Comparison of ENCODE assay signal across 21 cellular contexts in the genomic region with DNA sequence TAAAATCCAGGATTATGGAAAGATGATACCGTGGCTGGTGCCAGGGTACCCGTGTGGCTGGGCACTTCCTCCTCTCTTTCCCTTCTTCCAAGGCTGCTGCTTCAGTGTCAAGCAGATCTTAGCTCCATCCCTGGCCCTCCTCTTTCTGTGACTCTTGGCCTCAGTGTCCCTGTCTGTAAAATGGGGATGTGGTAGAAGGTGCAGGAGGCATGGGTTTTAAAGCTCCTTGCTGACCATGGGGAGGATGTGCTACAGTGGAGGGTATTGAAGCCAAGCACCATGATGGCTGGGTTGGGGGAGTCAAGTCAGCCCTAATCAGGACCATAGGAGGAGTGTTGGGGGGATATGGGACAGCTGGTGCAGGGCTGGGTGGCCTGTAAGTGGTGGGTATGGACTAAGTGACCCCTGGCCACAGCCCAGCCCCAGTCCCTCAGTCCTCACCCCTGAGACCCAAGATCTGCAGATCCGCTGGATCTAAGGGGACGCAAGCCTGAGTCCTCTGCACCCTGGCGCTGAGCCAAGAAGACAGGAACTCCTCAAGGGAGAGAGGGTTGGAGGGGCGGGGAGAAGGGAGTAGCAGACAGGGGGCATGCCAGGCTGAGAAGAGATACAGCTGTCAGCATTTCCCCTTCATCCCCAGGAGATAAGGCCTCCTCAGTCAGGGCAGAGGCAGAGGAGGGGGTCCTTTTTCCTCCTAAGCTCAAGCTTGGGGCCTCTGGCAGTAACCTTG. TPM values are rescaled to one million over a fixed set of nuclear protein-coding genes. Genes with fewer than 3 reads are reported as not detected.
DNase-seq lines count a peak whose midpoint lies in the region; ATAC-seq and TF ChIP-seq lines count a peak whose summit lies in the region.
"Had no signal": no experiment of that assay in that cellular context is flagged by ENCODE, and none has a peak within 500 bp of the region (broad histone marks: within the 10 kb centered on the region; RNA-seq: fewer than 3 reads in every experiment).

No MANE protein-coding gene starts in this region.

- H3K4me1 ChIP-seq in heart left ventricle (peaks cover 0 to 47% (median 21%) of the 10 kb centered on the region in 12 donors), left ventricle myocardium inferior (peaks cover 48% of the 10 kb centered on the region), upper lobe of left lung (peaks cover 15 to 26% (median 21%) of the 10 kb centered on the region in 4 donors)

- no peak for TF ChIP-seq CTCF in heart left ventricle (IDR thresholded peaks at IDR 0.05)
- no peak for TF ChIP-seq CTCF in left ventricle myocardium inferior (IDR thresholded peaks at IDR 0.05; ENCODE audit: borderline replicate concordance)
- TF ChIP-seq CTCF in upper lobe of left lung (IDR thresholded peaks at IDR 0.05): no peak

- peak in 3 of 5 donors; percentile 59 to 78 (median 74) for DNase-seq in heart left ventricle
- no peak for DNase-seq in left cardiac atrium
- peak; percentile 49 for DNase-seq in RPMI8226
- peak; percentile 55 for DNase-seq in left ventricle myocardium inferior
- no peak for DNase-seq in upper lobe of left lung
- DNase-seq in NK-92 treated with Interleukin-12 subunit alpha and Interleukin-12 subunit beta, amount 100 ng/mL, for 24 hours (lab: John Stamatoyannopoulos, UW): no peak
- no peak for DNase-seq in MV-4-11 (lab: John Stamatoyannopoulos, UW)
- no peak for DNase-seq in SKM-1 treated with dmso at 0.1 percent for 144 hours (lab: John Stamatoyannopoulos, UW; ENCODE audit: unreplicated experiment)
- DNase-seq: activated CD4-positive, alpha-beta T cell treated with anti-CD3 and anti-CD28 coated beads, Interleukin-2, amount 50 U/mL, for 48 hours; activated naive CD8-positive, alpha-beta T cell treated with anti-CD3 and anti-CD28 coated beads for 36 hours; cerebellar nuclear complex; dorsolateral prefrontal cortex; naive B cell; NCI-H1417 treated with DMSO at 0.1 percent for 48 hours; NCI-H2107; stimulated activated CD4-positive, alpha-beta T cell treated with anti-CD3 and anti-CD28 coated beads, Interleukin-4, amount 100 ng/mL, for 24 hours; stimulated activated naive B cell treated with anti-CD40 and anti-IgM and Interleukin-4, amounts not matched to agents 10 μg/mL and 1 μg/mL and 100 μg/mL, for 72 hours; testis had no signal

- WGBS in heart left ventricle, 4 donors: 52 to 67% (median 58%) methylated on average over 6 of the region's 6 CpGs
- WGBS in upper lobe of left lung, 2 donors: 53 to 54% methylated on average over 6 of the region's 6 CpGs

- ATAC-seq in heart left ventricle (no peak), left cardiac atrium (no peak), upper lobe of left lung (ENCODE audit: low FRiP score in 2 of 2) (no peak)
- ATAC-seq: stimulated activated naive B cell treated with anti-CD40 and anti-IgM and Interleukin-4, amounts not matched to agents 10 μg/mL and 1 μg/mL and 100 μg/mL, for 72 hours had no signal

- intact Hi-C loops in heart left ventricle (cut with DNase I): loop anchor here in 1 of 10 donors (5.0 kb wide), 1 partner anchor 227 kb away; no protein-coding TSS in a partner anchor
- intact Hi-C loops in left cardiac atrium (cut with DNase I): loop anchor here in 1 of 2 donors (5.0 kb wide), 1 partner anchor 42 kb away; no protein-coding TSS in a partner anchor
- intact Hi-C loops in left ventricle myocardium inferior (cut with micrococcal nuclease): no loop called here

- no peak overlapping the region for H3K4me3 ChIP-seq in heart left ventricle
- peak overlapping the region; percentile 14 for H3K4me3 ChIP-seq in left ventricle myocardium inferior
- H3K4me3 ChIP-seq in upper lobe of left lung: no peak overlapping the region
- H3K4me3 ChIP-seq: dorsolateral prefrontal cortex, testis, uterus had no signal

- H3K27me3 ChIP-seq in heart left ventricle (peaks cover 0 to 14% (median 0%) of the 10 kb centered on the region in 9 donors), left ventricle myocardium inferior (ENCODE audit: low read depth) (peaks cover 10% of the 10 kb centered on the region), upper lobe of left lung (peaks cover 0 to under 1% (median 0%) of the 10 kb centered on the region in 4 donors)
- H3K27me3 ChIP-seq: dorsolateral prefrontal cortex, testis, uterus had no signal

- H3K27ac ChIP-seq in heart left ventricle (no peak overlapping the region), left ventricle myocardium inferior (replicated peaks) (peak overlapping the region; percentile 32), upper lobe of left lung (peak overlapping the region in 3 of 4 donors; percentile 40 to 54 (median 48))
- H3K27ac ChIP-seq: dorsolateral prefrontal cortex, testis, uterus had no signal

- TF ChIP-seq POLR2A in heart left ventricle (IDR thresholded peaks at IDR 0.05) (no peak), upper lobe of left lung (IDR thresholded peaks at IDR 0.05) (no peak)

- no peaks in the 10 kb centered on the region for H3K9me3 ChIP-seq in heart left ventricle
- no peaks in the 10 kb centered on the region for H3K9me3 ChIP-seq in left ventricle myocardium inferior (replicated peaks)
- H3K9me3 ChIP-seq in upper lobe of left lung: no peaks in the 10 kb centered on the region
- H3K9me3 ChIP-seq: testis, uterus had no signal

- TF ChIP-seq EP300 in upper lobe of left lung (IDR thresholded peaks at IDR 0.05): no peak

- no peaks in the 10 kb centered on the region for H3K36me3 ChIP-seq in heart left ventricle
- H3K36me3 ChIP-seq in left ventricle myocardium inferior: no peaks in the 10 kb centered on the region
- H3K36me3 ChIP-seq in upper lobe of left lung: no peaks in the 10 kb centered on the region
- H3K36me3 ChIP-seq: uterus had no signal

RNA-seq across cellular contexts. Expression of a gene that starts 12.0 kb away (rescaled TPM):
- total RNA-seq in heart left ventricle: 10 to 100 TPM in 2 of 9 donors, 1 to 10 TPM in 7; 2.1 to 15.6 (median 6.0) TPM
- polyA plus RNA-seq in heart left ventricle: 10 to 100 TPM in 1 of 2 donors, 1 to 10 TPM in 1; 6.5 to 23.4 TPM
- 10 to 100 TPM in 1 of 2 donors, 1 to 10 TPM in 1; 5.4 to 10.0 TPM for total RNA-seq in left cardiac atrium
- total RNA-seq in left ventricle myocardium inferior: 6.4 TPM
- 10 to 100 TPM in 4 of 6 donors, 1 to 10 TPM in 2; 2.6 to 48.2 (median 16.2) TPM for total RNA-seq in upper lobe of left lung
- total RNA-seq: activated naive CD8-positive, alpha-beta T cell treated with anti-CD3 and anti-CD28 coated beads for 36 hours; MCF 10A had no signal

RNA-seq across cellular contexts. Expression of a gene that starts 26.3 kb away (rescaled TPM):
- total RNA-seq in heart left ventricle: over 10,000 TPM in 1 of 9 donors, 1,000 to 10,000 TPM in 8; 4,961 to 10,676 (median 6,839) TPM
- over 10,000 TPM in 1 of 2 donors, 1,000 to 10,000 TPM in 1; 5,594 to 12,544 TPM for polyA plus RNA-seq in heart left ventricle
- total RNA-seq in left cardiac atrium: 100 to 1,000 TPM; 157 to 557 TPM
- total RNA-seq in left ventricle myocardium inferior: 7,440 TPM
- total RNA-seq in upper lobe of left lung: 1 to 10 TPM; 1.2 to 6.3 (median 2.6) TPM
- total RNA-seq: activated naive CD8-positive, alpha-beta T cell treated with anti-CD3 and anti-CD28 coated beads for 36 hours; MCF 10A had no signal
- polyA plus RNA-seq: AG04450 had no signal

Comparison
In these comparisons a context has a peak if more than half of its experiments do, and no peak if none do; other contexts are left out.
1. DNase-seq: peak in heart left ventricle (3 of 5), RPMI8226 (single experiment) and left ventricle myocardium inferior (single experiment); none in left cardiac atrium (single experiment), upper lobe of left lung (0 of 2), NK-92 treated with Interleukin-12 subunit alpha and Interleukin-12 subunit beta, amount 100 ng/mL, for 24 hours (single experiment), MV-4-11 (single experiment) and SKM-1 treated with dmso at 0.1 percent for 144 hours (single experiment).
2. H3K27ac ChIP-seq: peak in left ventricle myocardium inferior (single experiment) and upper lobe of left lung (3 of 4); none in heart left ventricle (0 of 12).
3. RNA of a gene that starts 26.3 kb away (total RNA-seq): 7,440 TPM in left ventricle myocardium inferior (single experiment), 4,961 to 10,676 TPM in heart left ventricle and 157 to 557 TPM in left cardiac atrium; 1.2 to 6.3 TPM in upper lobe of left lung; every median in the first group is over 10 times any median in the second.